Comparison of ENCODE assay signal across 11 cellular contexts in genomic region chr3:30646181-30646876, GRCh38. TPM values are rescaled to one million over a fixed set of nuclear protein-coding genes. Genes with fewer than 3 reads are reported as not detected.
DNase-seq lines count a peak whose midpoint lies in the region; ATAC-seq lines count a peak whose summit lies in the region.
"Had no signal": no experiment of that assay in that cellular context is flagged by ENCODE, and none has a peak within 500 bp of the region (broad histone marks: within the 10 kb centered on the region; RNA-seq: fewer than 3 reads in every experiment).

No MANE protein-coding gene starts in this region.

- no peaks in the 10 kb centered on the region for H3K27me3 Mint-ChIP-seq in activated naive CD4-positive, alpha-beta T cell treated with anti-CD3 and anti-CD28 coated beads, Interleukin-2, amount 50 U/mL, for 24 hours

- no peak for DNase-seq in activated naive CD4-positive, alpha-beta T cell treated with Interleukin-2 at 50 U/mL for 16 hours
- DNase-seq in SIG-M5 (lab: John Stamatoyannopoulos, UW) = peak; percentile 89
- peak; percentile 70 for DNase-seq in fibroblast of peridontal ligament (ENCODE audit: extremely low read depth)
- DNase-seq in iPS-NIHi11 (ENCODE audit: low spot score) = no peak
- DNase-seq in kidney glomerular epithelial cell (lab: John Stamatoyannopoulos, UW) = no peak
- DNase-seq: endodermal cell, NCI-H1930 had no signal

- peak overlapping the region; percentile 97 for H3K27ac Mint-ChIP-seq in activated naive CD4-positive, alpha-beta T cell treated with anti-CD3 and anti-CD28 coated beads, Interleukin-2, amount 50 U/mL, for 24 hours
- H3K27ac Mint-ChIP-seq: endodermal cell had no signal

- H3K4me1 Mint-ChIP-seq in activated naive CD4-positive, alpha-beta T cell treated with anti-CD3 and anti-CD28 coated beads, Interleukin-2, amount 50 U/mL, for 24 hours = peaks cover 92% of the 10 kb centered on the region

- peaks cover 7% of the 10 kb centered on the region for H3K9me3 Mint-ChIP-seq in activated naive CD4-positive, alpha-beta T cell treated with anti-CD3 and anti-CD28 coated beads, Interleukin-2, amount 50 U/mL, for 24 hours
- H3K9me3 Mint-ChIP-seq: endodermal cell had no signal

- WGBS in thymus = 80% methylated on average over 5 of the region's 5 CpGs

- no peak for ATAC-seq in HG02884 (IDR thresholded peaks at IDR 0.05; ENCODE audit: unreplicated experiment)
- ATAC-seq: SK-N-SH treated with all-trans-retinoic acid at 6 μM for 48 hours had no signal

- H3K9me3 ChIP-seq in thymus (ENCODE audit: control insufficient read depth) = no peaks in the 10 kb centered on the region

- peak overlapping the region; percentile 46 for H3K27ac ChIP-seq in thymus (ENCODE audit: low read depth)

- peak overlapping the region; percentile 76 for H3K4me3 Mint-ChIP-seq in activated naive CD4-positive, alpha-beta T cell treated with anti-CD3 and anti-CD28 coated beads, Interleukin-2, amount 50 U/mL, for 24 hours
- H3K4me3 Mint-ChIP-seq: endodermal cell had no signal

- no peak overlapping the region for H3K4me3 ChIP-seq in thymus (ENCODE audit: low read length)

- H3K36me3 Mint-ChIP-seq in activated naive CD4-positive, alpha-beta T cell treated with anti-CD3 and anti-CD28 coated beads, Interleukin-2, amount 50 U/mL, for 24 hours = peaks cover 59% of the 10 kb centered on the region

- no peaks in the 10 kb centered on the region for H3K27me3 ChIP-seq in thymus (ENCODE audit: control insufficient read depth, insufficient read depth)

- H3K4me1 ChIP-seq in thymus (ENCODE audit: control insufficient read depth, insufficient read depth, low read length) = peaks cover 44% of the 10 kb centered on the region

- H3K36me3 ChIP-seq in thymus (ENCODE audit: control insufficient read depth, insufficient read depth) = peaks cover 22% of the 10 kb centered on the region

RNA-seq across cellular contexts. Expression of gene TGFBR2, which starts 39.9 kb away (rescaled TPM):
- polyA plus RNA-seq in thymus = 51.3 TPM

Comparison
In these comparisons a context has a peak if more than half of its experiments do, and no peak if none do; other contexts are left out.
1. DNase-seq: peak in SIG-M5 (single experiment) and fibroblast of peridontal ligament (single experiment); none in activated naive CD4-positive, alpha-beta T cell treated with Interleukin-2 at 50 U/mL for 16 hours (single experiment), iPS-NIHi11 (single experiment) and kidney glomerular epithelial cell (single experiment).